21 cellular contexts compared by ENCODE assay signal in genomic region chr11:61126266-61126665, GRCh38. TPM values are rescaled to one million over a fixed set of nuclear protein-coding genes. Genes with fewer than 3 reads are reported as not detected.
DNase-seq lines count a peak whose midpoint lies in the region; ATAC-seq, FAIRE-seq and TF ChIP-seq lines count a peak whose summit lies in the region.
"Had no signal": no experiment of that assay in that cellular context is flagged by ENCODE, and none has a peak within 500 bp of the region (broad histone marks: within the 10 kb centered on the region; RNA-seq: fewer than 3 reads in every experiment).

No MANE protein-coding gene starts in this region.

- H3K27ac Mint-ChIP-seq in CD14-positive monocyte: no peak overlapping the region

- no peaks in the 10 kb centered on the region for H3K27me3 ChIP-seq in BLaER1 treated with 17β-estradiol and CSF1 and Interleukin-3, amounts not matched to agents 10 nM and 100 nM
- no peaks in the 10 kb centered on the region for H3K27me3 ChIP-seq in WERI-Rb-1 (ENCODE audit: insufficient read depth, low read depth, severe bottlenecking)
- no peaks in the 10 kb centered on the region for H3K27me3 ChIP-seq in ovary
- H3K27me3 ChIP-seq: adrenal gland, BE2C had no signal

- peaks cover 2 to 87% (median 14%) of the 10 kb centered on the region in 11 experiments; a peak in 15 of 22 replicates for H4K20me1 ChIP-seq in BLaER1 treated with 17β-estradiol and CSF1 and Interleukin-3, amounts not matched to agents 10 nM and 100 nM

- intact Hi-C loops in ovary (cut with DNase I): loop anchor here in 3 of 4 donors (5.0 to 10.0 kb wide), 3 partner anchors 174 to 291 kb away; partner anchors contain the start of gene SLC15A3 (in 1 of the 3)
- intact Hi-C loops in CD14-positive monocyte (cut with micrococcal nuclease): loop anchor here in 1 of 2 donors (5.0 kb wide), 1 partner anchor 39 kb away; no protein-coding TSS in a partner anchor

- peaks cover 15 to 22% of the 10 kb centered on the region in 2 donors for H3K36me3 Mint-ChIP-seq in CD14-positive monocyte

- no peak overlapping the region; a peak in 1 of 22 replicates for H3K9ac ChIP-seq in BLaER1 treated with 17β-estradiol and CSF1 and Interleukin-3, amounts not matched to agents 10 nM and 100 nM

- H3K9me3 ChIP-seq in BLaER1 treated with 17β-estradiol and CSF1 and Interleukin-3, amounts not matched to agents 10 nM and 100 nM (replicated peaks in 1 of 11): no peaks in the 10 kb centered on the region
- H3K9me3 ChIP-seq in WERI-Rb-1 (ENCODE audit: severe bottlenecking) (no peaks in the 10 kb centered on the region), ovary (no peaks in the 10 kb centered on the region)
- H3K9me3 ChIP-seq: adrenal gland, BE2C had no signal

- TF ChIP-seq EP300 in ovary (IDR thresholded peaks at IDR 0.05): no peak

- no peak overlapping the region for H3K4me3 Mint-ChIP-seq in CD14-positive monocyte

- H3K4me2 ChIP-seq in BLaER1 treated with 17β-estradiol and CSF1 and Interleukin-3, amounts not matched to agents 10 nM and 100 nM: peak overlapping the region in 6 of 11 experiments; percentile 46 to 77 (median 66); a peak in 4 of 22 replicates

- no peak for TF ChIP-seq POLR2A in ovary (IDR thresholded peaks at IDR 0.05)
- no peak for TF ChIP-seq POLR2A in GM12892 (IDR thresholded peaks at IDR 0.05; ENCODE audit: low read depth, low read length)

- FAIRE-seq in GM12892 (lab: Jason Lieb, UNC): no peak
- FAIRE-seq: islet of Langerhans had no signal

- H3K27ac ChIP-seq in BLaER1 treated with 17β-estradiol and CSF1 and Interleukin-3, amounts not matched to agents 10 nM and 100 nM: no peak overlapping the region
- H3K27ac ChIP-seq in WERI-Rb-1: no peak overlapping the region
- peak overlapping the region; percentile 30 to 71 for H3K27ac ChIP-seq in ovary
- H3K27ac ChIP-seq: adrenal gland, HL-60 had no signal

- no peaks in the 10 kb centered on the region for H3K9me3 Mint-ChIP-seq in CD14-positive monocyte

- H3K4me1 ChIP-seq in BLaER1 treated with 17β-estradiol and CSF1 and Interleukin-3, amounts not matched to agents 10 nM and 100 nM: peaks cover 29 to 68% (median 50%) of the 10 kb centered on the region in 10 experiments
- H3K4me1 ChIP-seq in ovary (ENCODE audit: insufficient read depth): peaks cover 10% of the 10 kb centered on the region

- no peak for ATAC-seq in GM19035 (IDR thresholded peaks at IDR 0.05; ENCODE audit: unreplicated experiment)

- H3K4me3 ChIP-seq in BLaER1 treated with 17β-estradiol and CSF1 and Interleukin-3, amounts not matched to agents 10 nM and 100 nM: no peak overlapping the region
- H3K4me3 ChIP-seq in WERI-Rb-1 (ENCODE audit: low read depth, low read length): no peak overlapping the region
- H3K4me3 ChIP-seq in fibroblast of pulmonary artery (replicated peaks; ENCODE audit: low read depth, low read length): no peak overlapping the region
- no peak overlapping the region for H3K4me3 ChIP-seq in ovary
- H3K4me3 ChIP-seq: adrenal gland had no signal

- WGBS in ovary, 3 donors: 10 to 16% (median 15%) methylated on average over 14 to 15 of the region's 15 CpGs

- H3K4me1 Mint-ChIP-seq in CD14-positive monocyte: peaks cover 17% of the 10 kb centered on the region

- DNase-seq in WERI-Rb-1 (no peak), fibroblast of pulmonary artery (ENCODE audit: low read depth) (peak; percentile 25), ovary (peak; percentile 77 to 82 (median 80)), CD14-positive monocyte (ENCODE audit: low spot score) (no peak), NCI-H1417 treated with DMSO at 0.1 percent for 48 hours (lab: John Stamatoyannopoulos, UW) (no peak), GM12892 (ENCODE audit: insufficient read length) (no peak)
- DNase-seq: BE2C; effector memory CD4-positive, alpha-beta T cell; foreskin melanocyte; Kasumi-1; NCI-H2029 treated with DMSO at 0.1 percent for 48 hours; NCI-H774; SHP77; stimulated activated CD4-positive, alpha-beta T cell treated with anti-CD3 and anti-CD28 coated beads, Interleukin-4, amount 100 ng/mL, for 1 hour had no signal

- H3K36me3 ChIP-seq in BLaER1 treated with 17β-estradiol and CSF1 and Interleukin-3, amounts not matched to agents 10 nM and 100 nM: peaks cover 0 to 35% (median 0%) of the 10 kb centered on the region in 11 experiments; a peak in 7 of 22 replicates
- H3K36me3 ChIP-seq in WERI-Rb-1: no peaks in the 10 kb centered on the region; the same call in 1 of the 2 replicates
- H3K36me3 ChIP-seq in ovary: no peaks in the 10 kb centered on the region
- H3K36me3 ChIP-seq: adrenal gland, BE2C had no signal

- H3K27me3 Mint-ChIP-seq in CD14-positive monocyte (ENCODE audit: low read depth in 3 of 3): peaks cover 0 to 4% (median 1%) of the 10 kb centered on the region in 3 donors

- TF ChIP-seq CTCF in WERI-Rb-1 (IDR thresholded peaks at IDR 0.05; ENCODE audit: low read depth, low read length) (peak; percentile 57), fibroblast of pulmonary artery (IDR thresholded peaks at IDR 0.05; ENCODE audit: low read length, missing control alignments) (peak; percentile 20), ovary (IDR thresholded peaks at IDR 0.05) (peak in 1 of 3 donors; percentile 10), CD14-positive monocyte (IDR thresholded peaks at IDR 0.05) (no peak)

RNA-seq across cellular contexts. Expression of gene CD5, which starts 24.0 kb away (rescaled TPM):
- total RNA-seq in ovary: 1 to 10 TPM in 1 of 7 donors, under 1 TPM in 5, not detected in 1; 0.12 to 1.3 (median 0.29) TPM
- polyA plus RNA-seq in ovary: under 1 TPM; 0.12 to 0.83 TPM
- under 1 TPM; 0.34 to 0.61 TPM for polyA plus RNA-seq in CD14-positive monocyte
- 0.15 TPM for polyA plus RNA-seq in GM12892 (2012; ENCODE audit: missing spikeins)
- total RNA-seq: H4, pulmonary artery endothelial cell had no signal

RNA-seq across cellular contexts. Expression of gene VPS37C, which starts 35.0 kb away (rescaled TPM):
- total RNA-seq in ovary: 10 to 100 TPM; 11.3 to 25.8 (median 20.7) TPM
- polyA plus RNA-seq in ovary (10 to 100 TPM in 1 of 2 donors, 1 to 10 TPM in 1; 7.8 to 14.0 TPM), CD14-positive monocyte (1 to 10 TPM; 1.9 to 3.8 TPM)
- polyA plus RNA-seq in GM12892 (2012; ENCODE audit: missing spikeins): 6.6 TPM

Comparison
In these comparisons a context has a peak if more than half of its experiments do, and no peak if none do; other contexts are left out.
1. H3K27ac ChIP-seq: peak in ovary (2 of 2); none in BLaER1 treated with 17β-estradiol and CSF1 and Interleukin-3, amounts not matched to agents 10 nM and 100 nM (0 of 11) and WERI-Rb-1 (single experiment).
2. DNase-seq: peak in fibroblast of pulmonary artery (single experiment) and ovary (5 of 5); none in WERI-Rb-1 (single experiment), CD14-positive monocyte (single experiment), NCI-H1417 treated with DMSO at 0.1 percent for 48 hours (single experiment) and GM12892 (single experiment).